1 cellular context compared by ENCODE assay signal in genomic region chr2:176821350-176821749, GRCh38.
TF ChIP-seq lines count a peak whose summit lies in the region.

No MANE protein-coding gene starts in this region.

TF ChIP-seq in A549, 52 proteins besides CTCF, POLR2A, EP300 and RAD21 (continued from another document):
- TF ChIP-seq, protein P1, sequence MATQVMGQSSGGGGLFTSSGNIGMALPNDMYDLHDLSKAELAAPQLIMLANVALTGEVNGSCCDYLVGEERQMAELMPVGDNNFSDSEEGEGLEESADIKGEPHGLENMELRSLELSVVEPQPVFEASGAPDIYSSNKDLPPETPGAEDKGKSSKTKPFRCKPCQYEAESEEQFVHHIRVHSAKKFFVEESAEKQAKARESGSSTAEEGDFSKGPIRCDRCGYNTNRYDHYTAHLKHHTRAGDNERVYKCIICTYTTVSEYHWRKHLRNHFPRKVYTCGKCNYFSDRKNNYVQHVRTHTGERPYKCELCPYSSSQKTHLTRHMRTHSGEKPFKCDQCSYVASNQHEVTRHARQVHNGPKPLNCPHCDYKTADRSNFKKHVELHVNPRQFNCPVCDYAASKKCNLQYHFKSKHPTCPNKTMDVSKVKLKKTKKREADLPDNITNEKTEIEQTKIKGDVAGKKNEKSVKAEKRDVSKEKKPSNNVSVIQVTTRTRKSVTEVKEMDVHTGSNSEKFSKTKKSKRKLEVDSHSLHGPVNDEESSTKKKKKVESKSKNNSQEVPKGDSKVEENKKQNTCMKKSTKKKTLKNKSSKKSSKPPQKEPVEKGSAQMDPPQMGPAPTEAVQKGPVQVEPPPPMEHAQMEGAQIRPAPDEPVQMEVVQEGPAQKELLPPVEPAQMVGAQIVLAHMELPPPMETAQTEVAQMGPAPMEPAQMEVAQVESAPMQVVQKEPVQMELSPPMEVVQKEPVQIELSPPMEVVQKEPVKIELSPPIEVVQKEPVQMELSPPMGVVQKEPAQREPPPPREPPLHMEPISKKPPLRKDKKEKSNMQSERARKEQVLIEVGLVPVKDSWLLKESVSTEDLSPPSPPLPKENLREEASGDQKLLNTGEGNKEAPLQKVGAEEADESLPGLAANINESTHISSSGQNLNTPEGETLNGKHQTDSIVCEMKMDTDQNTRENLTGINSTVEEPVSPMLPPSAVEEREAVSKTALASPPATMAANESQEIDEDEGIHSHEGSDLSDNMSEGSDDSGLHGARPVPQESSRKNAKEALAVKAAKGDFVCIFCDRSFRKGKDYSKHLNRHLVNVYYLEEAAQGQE (IDR thresholded peaks at IDR 0.05) = no peak
- no peak for TF ChIP-seq NFE2L2 (conservative IDR thresholded peaks at IDR 0.05; ENCODE audit: low read length)
- no peak for TF ChIP-seq ZFP36 (IDR thresholded peaks at IDR 0.05; ENCODE audit: borderline replicate concordance, partially characterized antibody)
- TF ChIP-seq TP53 (CRISPR knock-in tag; IDR thresholded peaks at IDR 0.05) = no peak
- TF ChIP-seq MAZ (IDR thresholded peaks at IDR 0.05; ENCODE audit: borderline replicate concordance, low read depth, low read length) = no peak
- no peak for TF ChIP-seq SMC3 (IDR thresholded peaks at IDR 0.05)
- TF ChIP-seq CBX8 (IDR thresholded peaks at IDR 0.05) = no peak
- no peak for TF ChIP-seq TFCP2L1 (CRISPR knock-in tag; IDR thresholded peaks at IDR 0.05)
